Comparison of ENCODE assay signal across 1 cellular context in the genomic region with DNA sequence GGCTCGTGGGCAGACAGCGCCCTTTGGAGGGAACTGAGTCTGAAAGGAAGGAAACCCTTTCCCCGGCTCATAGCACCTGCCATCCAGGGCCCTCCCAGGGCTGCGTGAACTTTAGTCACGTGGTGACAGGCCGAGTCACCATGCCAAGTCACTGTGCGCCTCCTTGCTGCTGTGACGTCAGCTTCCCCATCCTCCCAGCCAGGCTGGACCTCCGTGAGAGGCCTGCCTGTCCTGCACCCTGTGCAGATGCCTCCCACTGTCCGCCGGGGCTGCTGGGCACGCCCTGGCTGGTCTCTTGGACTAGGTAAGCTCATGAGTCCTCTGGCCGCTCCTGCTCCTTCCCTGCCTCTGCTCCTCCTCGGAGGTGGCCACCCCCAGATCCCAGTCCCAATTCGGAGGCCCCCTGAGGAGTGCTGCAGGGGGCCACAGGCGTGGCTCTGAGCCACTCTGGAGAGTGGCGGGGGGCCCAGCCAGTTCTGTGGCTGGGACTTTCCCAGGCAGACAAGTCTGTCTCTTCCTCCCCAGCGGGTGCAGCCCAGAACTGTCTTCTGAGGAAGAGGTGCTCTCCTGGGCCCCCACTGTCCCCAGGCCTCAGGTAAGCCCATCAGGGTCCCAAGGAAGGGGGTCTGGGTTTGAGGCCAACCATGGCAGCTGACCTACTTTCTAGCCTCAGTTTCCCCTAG.
TF ChIP-seq lines count a peak whose summit lies in the region.
"Not testable (repeated sequence)": the region's sequence is repeated elsewhere in the genome, so short reads cannot be mapped to it uniquely, and the experiment has no call there.

No MANE protein-coding gene starts in this region.

TF ChIP-seq in HepG2, 621 proteins besides CTCF, POLR2A, EP300 and RAD21:
- TF ChIP-seq CREB1 (IDR thresholded peaks at IDR 0.05) (peak; percentile 67), RBFOX2 (IDR thresholded peaks at IDR 0.05; ENCODE audit: low read depth, low read length) (peak; percentile 50; the same call in 1 of the 2 replicates)
- TF ChIP-seq CREB1 (CRISPR knock-in tag; IDR thresholded peaks at IDR 0.05), result not testable (repeated sequence)
